ENCODE assay signal across 11 cellular contexts in genomic region chr1:162631546-162632233, GRCh38. TPM values are rescaled to one million over a fixed set of nuclear protein-coding genes. Genes with fewer than 3 reads are reported as not detected.
DNase-seq lines count a peak whose midpoint lies in the region; ATAC-seq and TF ChIP-seq lines count a peak whose summit lies in the region.
"Had no signal": no experiment of that assay in that cellular context is flagged by ENCODE, and none has a peak within 500 bp of the region (broad histone marks: within the 10 kb centered on the region; RNA-seq: fewer than 3 reads in every experiment).

No MANE protein-coding gene starts in this region.

- TF ChIP-seq CTCF in ascending aorta (IDR thresholded peaks at IDR 0.05) (no peak), spleen (IDR thresholded peaks at IDR 0.05 in 8 of 11, conservative IDR thresholded peaks at IDR 0.05 in 3 of 11) (no peak), WERI-Rb-1 (IDR thresholded peaks at IDR 0.05; ENCODE audit: low read depth, low read length) (no peak)

- H3K36me3 ChIP-seq in ascending aorta (no peaks in the 10 kb centered on the region), spleen (no peaks in the 10 kb centered on the region), WERI-Rb-1 (no peaks in the 10 kb centered on the region)

- H3K27ac ChIP-seq in ascending aorta (peak overlapping the region; percentile 87 to 90), spleen (peak overlapping the region in 7 of 8 donors; percentile 54 to 74 (median 62)), WERI-Rb-1 (no peak overlapping the region)

- intact Hi-C loops in ascending aorta (cut with DNase I): loop anchor here (1.0 to 5.0 kb wide), 4 partner anchors 18 to 101 kb away; no protein-coding TSS in a partner anchor
- intact Hi-C loops in spleen (cut with DNase I; ENCODE audit: low total_unique reads): no loop called here

- TF ChIP-seq POLR2A in spleen (IDR thresholded peaks at IDR 0.05): no peak

- no peak for DNase-seq in ascending aorta (ENCODE audit: low spot score in 2 of 2)
- DNase-seq in spleen: no peak
- DNase-seq in WERI-Rb-1: no peak
- no peak for DNase-seq in occipital lobe (lab: John Stamatoyannopoulos, UW)
- DNase-seq in kidney glomerular epithelial cell (lab: John Stamatoyannopoulos, UW): no peak
- DNase-seq in activated gamma-delta T cell (lab: John Stamatoyannopoulos, UW): no peak
- DNase-seq: activated T-cell treated with anti-CD3 and anti-CD28 coated beads, Interleukin-2, amount 50 U/mL, for 1 hour; immature natural killer cell; NK-92 treated with Interleukin-12 subunit alpha and Interleukin-12 subunit beta, amount 100 ng/mL, for 24 hours had no signal

- ATAC-seq in GM18868 (IDR thresholded peaks at IDR 0.05; ENCODE audit: unreplicated experiment): peak; percentile 9

- no peaks in the 10 kb centered on the region for H3K9me3 ChIP-seq in ascending aorta
- H3K9me3 ChIP-seq in spleen: no peaks in the 10 kb centered on the region
- no peaks in the 10 kb centered on the region for H3K9me3 ChIP-seq in WERI-Rb-1 (ENCODE audit: severe bottlenecking)

- 60 to 73% (median 62%) methylated on average over 11 of the region's 11 CpGs for WGBS in spleen, 5 donors

- peaks cover 0 to 19% of the 10 kb centered on the region in 2 donors for H3K4me1 ChIP-seq in ascending aorta
- H3K4me1 ChIP-seq in spleen: peaks cover 0 to 3% (median 0%) of the 10 kb centered on the region in 6 donors

- H3K27me3 ChIP-seq in ascending aorta (no peaks in the 10 kb centered on the region), spleen (replicated peaks in 1 of 7) (no peaks in the 10 kb centered on the region), WERI-Rb-1 (ENCODE audit: insufficient read depth, low read depth, severe bottlenecking) (no peaks in the 10 kb centered on the region)

- peak overlapping the region; percentile 58 to 70 for H3K4me3 ChIP-seq in ascending aorta
- H3K4me3 ChIP-seq in iPS-11a (ENCODE audit: low read depth, low read length): peak overlapping the region; percentile 58
- H3K4me3 ChIP-seq in spleen: peak overlapping the region in 5 of 8 donors; percentile 4 to 53 (median 19)
- H3K4me3 ChIP-seq in WERI-Rb-1 (ENCODE audit: low read depth, low read length): no peak overlapping the region

RNA-seq across cellular contexts. Expression of gene DDR2, which starts 0.6 kb away (rescaled TPM):
- total RNA-seq in ascending aorta (77.9 TPM), spleen (10 to 100 TPM in 6 of 7 donors, 1 to 10 TPM in 1; 8.2 to 20.8 (median 13.9) TPM), occipital lobe (7.5 TPM)
- 1 to 10 TPM; 1.1 to 1.7 (median 1.3) TPM for polyA plus RNA-seq in spleen
